8 cellular contexts compared by ENCODE assay signal in the genomic region with DNA sequence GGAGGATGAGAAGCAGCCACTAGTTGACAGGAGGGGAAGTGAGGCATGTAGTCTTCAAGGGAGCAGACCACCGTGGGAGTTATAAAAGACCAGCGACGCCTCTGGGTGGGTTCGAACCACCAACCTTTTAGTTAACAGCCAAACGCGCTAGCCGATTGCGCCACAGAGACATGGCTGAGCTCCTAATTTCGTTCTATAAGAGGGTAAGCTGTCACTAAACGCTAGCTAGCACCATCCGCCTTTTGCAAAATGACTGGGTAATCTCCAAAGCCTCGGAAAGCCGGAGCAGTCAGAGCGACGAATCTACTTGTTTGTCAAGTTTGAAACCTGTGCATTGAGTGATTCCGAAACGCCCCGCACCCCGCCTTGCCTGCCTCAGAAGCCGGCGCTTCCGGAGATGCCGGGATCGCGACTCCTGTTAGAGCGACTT. TPM values are rescaled to one million over a fixed set of nuclear protein-coding genes. Genes with fewer than 3 reads are reported as not detected.
DNase-seq lines count a peak whose midpoint lies in the region; ATAC-seq, FAIRE-seq and TF ChIP-seq lines count a peak whose summit lies in the region.
"Not testable (repeated sequence)": the region's sequence is repeated elsewhere in the genome, so short reads cannot be mapped to it uniquely, and the experiment has no call there.

No MANE protein-coding gene starts in this region.

- TF ChIP-seq RAD21 in A549 (conservative IDR thresholded peaks at IDR 0.05 in 1 of 2, IDR thresholded peaks at IDR 0.05 in 1 of 2); HCT116 (IDR thresholded peaks at IDR 0.05; ENCODE audit: low read depth): not testable (repeated sequence)

- FAIRE-seq in A549 (lab: Jason Lieb, UNC) = not testable (repeated sequence)

- peak overlapping the region; percentile 45 to 79 (median 64) for H3K4me3 Mint-ChIP-seq in naive thymus-derived CD8-positive, alpha-beta T cell

- H2AFZ ChIP-seq in HCT116 (ENCODE audit: low read depth, low read length, poor library complexity, severe bottlenecking) = not testable (repeated sequence)

- H3K36me3 ChIP-seq in HCT116 (ENCODE audit: control insufficient read depth in 1 of 2, insufficient read depth in 2 of 2, low read length in 2 of 2); body of pancreas (replicated peaks in 1 of 2; ENCODE audit: insufficient read depth in 1 of 2, low read depth in 2 of 2): not testable (repeated sequence)

- not testable (repeated sequence) for H3K9me3 ChIP-seq in A549; HCT116 (ENCODE audit: control insufficient read depth in 1 of 2, insufficient read depth in 1 of 2, low read depth in 1 of 2, low read length in 2 of 2); body of pancreas

- not testable (repeated sequence) for H3K9me3 Mint-ChIP-seq in naive thymus-derived CD8-positive, alpha-beta T cell

- H3K4me2 ChIP-seq in A549 (peak overlapping the region; percentile 57), HCT116 (ENCODE audit: low read length) (peak overlapping the region; percentile 51)

- not testable (repeated sequence) for H3K27me3 Mint-ChIP-seq in naive thymus-derived CD8-positive, alpha-beta T cell

- ATAC-seq in A549 = peak; percentile 88 to 93
- peak; percentile 88 for ATAC-seq in HCT116
- peak; percentile 33 for ATAC-seq in body of pancreas
- peak; percentile 38 to 51 for ATAC-seq in left cardiac atrium
- ATAC-seq in naive thymus-derived CD8-positive, alpha-beta T cell = peak; percentile 57 to 60

- CTCF ChIA-PET in A549 (lab: Yijun Ruan, JAX); HCT116 (lab: Charles Lee): not testable (repeated sequence)

- TF ChIP-seq POLR2A in A549 (IDR thresholded peaks at IDR 0.05; ENCODE audit: low read length); HCT116 (IDR thresholded peaks at IDR 0.05; ENCODE audit: borderline replicate concordance, extremely low read depth, insufficient read depth, insufficient read length); body of pancreas (IDR thresholded peaks at IDR 0.05): not testable (repeated sequence)

- not testable (repeated sequence) for TF ChIP-seq CTCF in A549 (IDR thresholded peaks at IDR 0.05); HCT116 (IDR thresholded peaks at IDR 0.05 in 2 of 3, conservative IDR thresholded peaks at IDR 0.05 in 1 of 3; ENCODE audit: borderline replicate concordance in 1 of 3, insufficient read depth in 1 of 3, low read depth in 2 of 3, low read length in 2 of 3); body of pancreas (IDR thresholded peaks at IDR 0.05)

- DNase-seq in A549 (ENCODE audit: low read depth in 1 of 2, low spot score in 1 of 2) (peak in 1 of 2 experiments; percentile 75), HCT116 (ENCODE audit: low read depth, low spot score) (peak; percentile 23), RPMI8226 (peak; percentile 47), body of pancreas (peak; percentile 14 to 48 (median 16)), left cardiac atrium (peak; percentile 24)
- DNase-seq in activated CD8-positive, alpha-beta memory T cell treated with anti-CD3 and anti-CD28 coated beads, Interleukin-2, amount 50 U/mL, for 4 hours = peak; percentile 39
- DNase-seq in naive thymus-derived CD8-positive, alpha-beta T cell = peak in 8 of 10 donors; percentile 7 to 58 (median 17)
- DNase-seq in stimulated activated CD4-positive, alpha-beta T cell treated with anti-CD3 and anti-CD28 coated beads, Interleukin-4, amount 100 ng/mL, for 48 hours (ENCODE audit: low read depth in 2 of 2) = peak; percentile 32 to 47

- not testable (repeated sequence) for H3K27me3 ChIP-seq in HCT116 (ENCODE audit: insufficient read depth, low read length); body of pancreas

- H3K27ac Mint-ChIP-seq in naive thymus-derived CD8-positive, alpha-beta T cell = peak overlapping the region in 3 of 10 donors; percentile 29 to 71 (median 41)

- H3K4me1 Mint-ChIP-seq in naive thymus-derived CD8-positive, alpha-beta T cell = not testable (repeated sequence)

- TF ChIP-seq EP300 in A549 (IDR thresholded peaks at IDR 0.05) = not testable (repeated sequence)

- not testable (repeated sequence) for BruUV-seq in HCT116 (replicated peaks; lab: Mats Ljungman, UMichigan)

- not testable (repeated sequence) for H3K9me2 ChIP-seq in HCT116 (ENCODE audit: insufficient read depth)

- intact Hi-C loops in HCT116 (cut with micrococcal nuclease); body of pancreas (cut with DNase I); left cardiac atrium (cut with DNase I): not testable (repeated sequence)

- not testable (repeated sequence) for H3K9ac ChIP-seq in HCT116 (ENCODE audit: low read length)

- H3K4me1 ChIP-seq in A549; HCT116 (ENCODE audit: control insufficient read depth in 1 of 2, insufficient read depth in 2 of 2, low read length in 2 of 2); body of pancreas: not testable (repeated sequence)

- H3K27ac ChIP-seq in A549 = peak overlapping the region; percentile 23 to 63; a peak in 2 of 6 replicates
- not testable (repeated sequence) for H3K27ac ChIP-seq in HCT116 (ENCODE audit: low read depth, low read length); body of pancreas

- H3K36me3 Mint-ChIP-seq in naive thymus-derived CD8-positive, alpha-beta T cell = not testable (repeated sequence)

- H4K20me1 ChIP-seq in HCT116 (ENCODE audit: insufficient read depth) = not testable (repeated sequence)

- POLR2A ChIA-PET in A549 (lab: Yijun Ruan, JAX); HCT116 (lab: Charles Lee); naive thymus-derived CD8-positive, alpha-beta T cell (lab: Charles Lee): not testable (repeated sequence)

- WGBS in A549 (ENCODE audit: missing lambda C conversion rate) = 1% methylated on average over 26 of the region's 26 CpGs
- WGBS in body of pancreas, 2 donors = 7 to 17% methylated on average over 18 to 26 of the region's 26 CpGs

- H3K4me3 ChIP-seq in A549 = peak overlapping the region; percentile 40
- peak overlapping the region; percentile 19 to 32 for H3K4me3 ChIP-seq in HCT116 (replicated peaks in 1 of 2; ENCODE audit: low read depth in 1 of 2, low read length in 2 of 2)
- H3K4me3 ChIP-seq in body of pancreas = not testable (repeated sequence)

- not testable (repeated sequence) for H3K79me2 ChIP-seq in HCT116 (ENCODE audit: insufficient read depth, low read length)

- RAD21 ChIA-PET in HCT116 (lab: Charles Lee; ENCODE audit: low non-redundant PET in 1 of 2, low total read pairs in 2 of 2, uncharacterized antibody in 2 of 2, unreplicated experiment in 2 of 2) = not testable (repeated sequence)

TF ChIP-seq in A549, 52 proteins besides CTCF, POLR2A, EP300 and RAD21:
- peak; percentile 54 for TF ChIP-seq SREBF2 (IDR thresholded peaks at IDR 0.05)
- TF ChIP-seq CEBPB (IDR thresholded peaks at IDR 0.05) = peak; percentile 25 to 77; a peak in 3 of 4 replicates

TF ChIP-seq in HCT116, 20 proteins besides CTCF, POLR2A, EP300 and RAD21:
- TF ChIP-seq, protein P1, sequence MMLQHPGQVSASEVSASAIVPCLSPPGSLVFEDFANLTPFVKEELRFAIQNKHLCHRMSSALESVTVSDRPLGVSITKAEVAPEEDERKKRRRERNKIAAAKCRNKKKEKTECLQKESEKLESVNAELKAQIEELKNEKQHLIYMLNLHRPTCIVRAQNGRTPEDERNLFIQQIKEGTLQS (IDR thresholded peaks at IDR 0.05) = peak; percentile 73; the same call in 1 of the 2 replicates
- peak; percentile 30; the same call in 1 of the 2 replicates for TF ChIP-seq CEBPB (IDR thresholded peaks at IDR 0.05; ENCODE audit: low read depth)

RNA-seq across cellular contexts. Expression of gene FCGR1A, which starts 42.3 kb away (rescaled TPM):
- polyA plus RNA-seq in A549 (2011; rRNA removed) (not detected in 2 replicates), A549 (2017; fragmentation: RNase III; extraction: RNeasy Plus Mini Kit Qiagen cat#74134 plus additional on column Dnase treatment) (not detected in 3 replicates)
- not detected in 2 replicates for polyA plus RNA-seq in A549 (2012; cell fraction: cytosol; rRNA removed)
- not detected in 2 replicates for polyA plus RNA-seq in A549 (2012; cell fraction: nucleus; rRNA removed)
- polyA minus RNA-seq in A549 (2011; rRNA and poly(A)+ RNA removed) = not detected in 2 replicates
- total RNA-seq in HCT116 (2021; ENCODE audit: unreplicated experiment) (not detected), body of pancreas (1 to 10 TPM in 1 of 2 donors, not detected in 1; 3.1 TPM), left cardiac atrium (1 to 10 TPM; 4.1 to 5.7 TPM)
- polyA plus RNA-seq in HCT116 (2012) = not detected in 2 replicates
- not detected for total RNA-seq in naive thymus-derived CD8-positive, alpha-beta T cell
- polyA plus RNA-seq in naive thymus-derived CD8-positive, alpha-beta T cell = under 1 TPM in 1 of 3 donors, not detected in 2; 0.37 TPM

Comparison
In these comparisons a context has a peak if more than half of its experiments do, and no peak if none do; other contexts are left out.
1. ATAC-seq: peak in every context shown above with its lines; median percentile 90 in A549; 88 in HCT116; 58 in naive thymus-derived CD8-positive, alpha-beta T cell; 44 in left cardiac atrium; 33 in body of pancreas.